Comparison of ENCODE assay signal across 9 cellular contexts in genomic region chr2:29223851-29224692, GRCh38.
DNase-seq lines count a peak whose midpoint lies in the region; ATAC-seq and TF ChIP-seq lines count a peak whose summit lies in the region.
"Had no signal": no experiment of that assay in that cellular context is flagged by ENCODE, and none has a peak within 500 bp of the region (broad histone marks: within the 10 kb centered on the region; RNA-seq: fewer than 3 reads in every experiment).

No MANE protein-coding gene starts in this region.

- H3K4me1 ChIP-seq in heart right ventricle = peaks cover 0 to 18% (median 0%) of the 10 kb centered on the region in 9 donors

- H3K36me3 Mint-ChIP-seq in HFFc6 (ENCODE audit: low read depth) = no peaks in the 10 kb centered on the region

- H3K27ac ChIP-seq in heart right ventricle = no peak overlapping the region

- no peak for TF ChIP-seq CTCF in HFFc6 (IDR thresholded peaks at IDR 0.05)
- no peak for TF ChIP-seq CTCF in heart right ventricle (IDR thresholded peaks at IDR 0.05)

- no peak overlapping the region for H3K4me3 Mint-ChIP-seq in HFFc6

- peak; percentile 42 to 79 (median 66) for ATAC-seq in heart right ventricle
- ATAC-seq in HG02588 (IDR thresholded peaks at IDR 0.05; ENCODE audit: unreplicated experiment) = no peak
- no peak for ATAC-seq in GM21576 (IDR thresholded peaks at IDR 0.05; ENCODE audit: unreplicated experiment)

- H3K27me3 Mint-ChIP-seq in HFFc6 (ENCODE audit: insufficient read depth) = peaks cover 41% of the 10 kb centered on the region

- 76 to 79% methylated on average over 7 of the region's 7 CpGs for WGBS in heart right ventricle, 2 donors

- no peaks in the 10 kb centered on the region for H3K9me3 ChIP-seq in heart right ventricle

- peaks cover 0 to 58% (median 36%) of the 10 kb centered on the region in 7 donors for H3K27me3 ChIP-seq in heart right ventricle

- H3K4me1 Mint-ChIP-seq in HFFc6 (ENCODE audit: low read depth) = peaks cover 25% of the 10 kb centered on the region

- peak; percentile 48 for DNase-seq in HFFc6
- peak; percentile 37 for DNase-seq in SW480 (ENCODE audit: low spot score)
- DNase-seq in heart right ventricle = peak in 1 of 2 donors; percentile 34
- peak; percentile 69 for DNase-seq in stromal cell of bone marrow (ENCODE audit: low read depth)
- no peak for DNase-seq in stimulated activated CD4-positive, alpha-beta T cell treated with anti-CD3 and anti-CD28 coated beads, Interleukin-4, amount 100 ng/mL, for 1 hour
- no peak for DNase-seq in DMS153 treated with DMSO at 0.1 percent for 48 hours (lab: John Stamatoyannopoulos, UW; ENCODE audit: unreplicated experiment)
- DNase-seq: activated CD8-positive, alpha-beta memory T cell treated with anti-CD3 and anti-CD28 coated beads, Interleukin-2, amount 50 U/mL, for 48 hours had no signal

- H3K4me3 ChIP-seq in heart right ventricle = no peak overlapping the region

- H3K9me3 Mint-ChIP-seq in HFFc6 = no peaks in the 10 kb centered on the region

- no peaks in the 10 kb centered on the region for H3K36me3 ChIP-seq in heart right ventricle

- H3K27ac Mint-ChIP-seq in HFFc6 = no peak overlapping the region

- intact Hi-C loops in heart right ventricle (cut with DNase I) = no loop called here

Comparison
In these comparisons a context has a peak if more than half of its experiments do, and no peak if none do; other contexts are left out.
1. DNase-seq: peak in HFFc6 (single experiment), SW480 (single experiment) and stromal cell of bone marrow (single experiment); none in stimulated activated CD4-positive, alpha-beta T cell treated with anti-CD3 and anti-CD28 coated beads, Interleukin-4, amount 100 ng/mL, for 1 hour (single experiment) and DMS153 treated with DMSO at 0.1 percent for 48 hours (single experiment).
2. ATAC-seq: peak in heart right ventricle (8 of 8); none in HG02588 (single experiment) and GM21576 (single experiment).